Comparison of ENCODE assay signal across 17 cellular contexts in the genomic region with DNA sequence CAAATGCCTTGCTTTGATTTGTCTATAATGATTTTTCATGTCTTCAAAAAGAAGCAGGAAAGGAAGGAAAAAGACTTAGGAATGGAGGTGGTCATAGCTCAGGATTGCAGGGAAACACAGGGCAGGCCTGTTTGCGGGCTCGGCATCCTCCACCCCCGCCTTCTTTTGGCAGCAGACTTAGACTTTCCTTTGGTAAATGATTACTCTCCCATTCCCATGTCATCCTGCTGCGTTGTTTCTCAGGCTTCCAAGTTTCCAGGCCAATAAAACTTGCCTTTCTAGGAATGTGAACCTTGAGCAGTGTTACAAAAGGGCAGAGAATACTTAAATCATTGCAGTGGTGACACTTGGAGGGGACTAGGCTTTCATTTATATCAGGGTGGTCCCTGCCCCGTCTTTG. TPM values are rescaled to one million over a fixed set of nuclear protein-coding genes. Genes with fewer than 3 reads are reported as not detected.
DNase-seq lines count a peak whose midpoint lies in the region; ATAC-seq, FAIRE-seq and TF ChIP-seq lines count a peak whose summit lies in the region.
"Had no signal": no experiment of that assay in that cellular context is flagged by ENCODE, and none has a peak within 500 bp of the region (broad histone marks: within the 10 kb centered on the region; RNA-seq: fewer than 3 reads in every experiment).

No MANE protein-coding gene starts in this region.

- no peak for TF ChIP-seq RAD21 in liver (IDR thresholded peaks at IDR 0.05)
- no peak for TF ChIP-seq RAD21 in HepG2 (CRISPR knock-in tag; IDR thresholded peaks at IDR 0.05)

- no peaks in the 10 kb centered on the region for H3K79me2 ChIP-seq in HepG2 (ENCODE audit: insufficient read depth, low read length)

- H3K9ac ChIP-seq in liver (ENCODE audit: low read depth in 1 of 2, low read length in 2 of 2) (no peak overlapping the region), HepG2 (ENCODE audit: insufficient read depth, low read depth, low read length) (no peak overlapping the region)

- no peaks in the 10 kb centered on the region for H3K36me3 Mint-ChIP-seq in activated naive CD4-positive, alpha-beta T cell treated with anti-CD3 and anti-CD28 coated beads for 36 hours (ENCODE audit: low read depth)
- H3K36me3 Mint-ChIP-seq: brain had no signal

- no peak for FAIRE-seq in HepG2 (lab: Jason Lieb, UNC)

- H4K20me1 ChIP-seq in HepG2 (ENCODE audit: insufficient read depth, low read length) = no peaks in the 10 kb centered on the region

- H3K36me3 ChIP-seq in liver (ENCODE audit: control insufficient read depth in 4 of 4, insufficient read depth in 3 of 4, low read depth in 1 of 4, low read length in 3 of 4) (no peaks in the 10 kb centered on the region), HepG2 (replicated peaks in 1 of 2; ENCODE audit: control insufficient read depth in 1 of 2, insufficient read depth in 2 of 2, low read length in 2 of 2) (no peaks in the 10 kb centered on the region), uterus (no peaks in the 10 kb centered on the region)
- H3K36me3 ChIP-seq: lower lobe of right lung, thoracic aorta had no signal

- BruUV-seq in HepG2 (replicated peaks; lab: Mats Ljungman, UMichigan) = no TSS peak

- H3K27ac ChIP-seq in liver (ENCODE audit: low read depth in 1 of 2, low read length in 2 of 2) (no peak overlapping the region), HepG2 (ENCODE audit: extremely low read length, insufficient read depth, low read length) (no peak overlapping the region), uterus (peak overlapping the region; percentile 19 to 41)
- H3K27ac ChIP-seq: lower lobe of right lung, thoracic aorta had no signal

- in situ Hi-C loops in HepG2 (cut with HindIII; ENCODE audit: extremely low pct_ligation_motif_present, low pct_unique_long_range_greater_than_20kb) = no loop called here

- DNase-seq in HepG2 (ENCODE audit: low spot score) (no peak), epithelial cell of proximal tubule (ENCODE audit: low read depth) (peak; percentile 93), medulla oblongata (ENCODE audit: extremely low spot score) (peak; percentile 63), uterus (peak; percentile 47 to 59), SIG-M5 (lab: John Stamatoyannopoulos, UW) (no peak), ureter (ENCODE audit: low spot score) (no peak)
- no peak for DNase-seq in activated naive CD4-positive, alpha-beta T cell treated with anti-CD3 and anti-CD28 coated beads for 36 hours
- DNase-seq: 8988T; activated CD8-positive, alpha-beta T cell treated with anti-CD3 and anti-CD28 coated beads for 36 hours; effector CD8-positive, alpha-beta T cell; lower lobe of right lung; NCI-H2029 treated with DMSO at 0.1 percent for 48 hours; NCI-H82; T-helper 9 cell had no signal

- H3K4me2 ChIP-seq in HepG2 (ENCODE audit: low read depth, low read length) = no peak overlapping the region

- no peaks in the 10 kb centered on the region for H3K4me1 Mint-ChIP-seq in activated naive CD4-positive, alpha-beta T cell treated with anti-CD3 and anti-CD28 coated beads for 36 hours (ENCODE audit: low read depth)

- H3K9me3 Mint-ChIP-seq in activated naive CD4-positive, alpha-beta T cell treated with anti-CD3 and anti-CD28 coated beads for 36 hours = peaks cover 10% of the 10 kb centered on the region
- H3K9me3 Mint-ChIP-seq: activated CD8-positive, alpha-beta T cell treated with anti-CD3 and anti-CD28 coated beads for 36 hours; brain had no signal

- no peak for TF ChIP-seq CTCF in liver (IDR thresholded peaks at IDR 0.05; ENCODE audit: low read depth, low read length, missing input control)
- TF ChIP-seq CTCF in HepG2 (CRISPR knock-in tag; IDR thresholded peaks at IDR 0.05) = no peak
- TF ChIP-seq CTCF in epithelial cell of proximal tubule (conservative IDR thresholded peaks at IDR 0.05; ENCODE audit: low read depth, low read length) = no peak
- no peak for TF ChIP-seq CTCF in uterus (IDR thresholded peaks at IDR 0.05)

- no peak for ATAC-seq in HepG2
- ATAC-seq: activated CD8-positive, alpha-beta T cell treated with anti-CD3 and anti-CD28 coated beads for 36 hours; lower lobe of right lung had no signal

- CTCF ChIA-PET in HepG2 (lab: Yijun Ruan, JAX; ENCODE audit: low intra/inter-chr PET ratio, low total read pairs) = no interaction called here
- CTCF ChIA-PET in activated naive CD4-positive, alpha-beta T cell treated with anti-CD3 and anti-CD28 coated beads for 36 hours (lab: Charles Lee) = interaction anchor here (0.5 kb wide), 1 partner anchor 13 kb away, joined by 3 read pairs; no protein-coding TSS in a partner anchor

- POLR2A ChIA-PET in HepG2 (lab: Yijun Ruan, JAX) = no interaction called here

- H2AFZ ChIP-seq in HepG2 (ENCODE audit: low read length) = no peak overlapping the region

- no peak for TF ChIP-seq POLR2A in HepG2 (IDR thresholded peaks at IDR 0.05; ENCODE audit: insufficient read depth in 1 of 2, low read depth in 2 of 2, low read length in 2 of 2)
- no peak for TF ChIP-seq POLR2A in uterus (IDR thresholded peaks at IDR 0.05)

- intact Hi-C loops in HepG2 (cut with micrococcal nuclease; ENCODE audit: unreplicated experiment) = no loop called here
- intact Hi-C loops in uterus (cut with DNase I; ENCODE audit: low total_unique reads) = no loop called here
- intact Hi-C loops in activated naive CD4-positive, alpha-beta T cell treated with anti-CD3 and anti-CD28 coated beads for 36 hours (cut with micrococcal nuclease) = no loop called here

- no peaks in the 10 kb centered on the region for H3K9me3 ChIP-seq in liver (ENCODE audit: control insufficient read depth in 4 of 4, low read length in 3 of 4)
- no peaks in the 10 kb centered on the region for H3K9me3 ChIP-seq in HepG2 (ENCODE audit: low read length)
- H3K9me3 ChIP-seq in uterus = no peaks in the 10 kb centered on the region
- H3K9me3 ChIP-seq: lower lobe of right lung, thoracic aorta had no signal

- H3K27ac Mint-ChIP-seq in activated naive CD4-positive, alpha-beta T cell treated with anti-CD3 and anti-CD28 coated beads for 36 hours = no peak overlapping the region
- H3K27ac Mint-ChIP-seq: activated CD8-positive, alpha-beta T cell treated with anti-CD3 and anti-CD28 coated beads for 36 hours; brain had no signal

- no peaks in the 10 kb centered on the region for H3K27me3 Mint-ChIP-seq in activated naive CD4-positive, alpha-beta T cell treated with anti-CD3 and anti-CD28 coated beads for 36 hours (ENCODE audit: low read depth)
- H3K27me3 Mint-ChIP-seq: activated CD8-positive, alpha-beta T cell treated with anti-CD3 and anti-CD28 coated beads for 36 hours had no signal

- H3K4me3 ChIP-seq in liver (ENCODE audit: low read depth in 1 of 3, low read length in 3 of 3) (no peak overlapping the region), HepG2 (replicated peaks in 1 of 3; ENCODE audit: insufficient read depth in 1 of 3, low read depth in 2 of 3, low read length in 3 of 3) (no peak overlapping the region), epithelial cell of proximal tubule (ENCODE audit: low read depth, low read length) (no peak overlapping the region), uterus (no peak overlapping the region)
- H3K4me3 ChIP-seq: lower lobe of right lung, thoracic aorta had no signal

- H3K27me3 ChIP-seq in liver (ENCODE audit: control insufficient read depth in 4 of 4, insufficient read depth in 4 of 4, low read length in 3 of 4) (no peaks in the 10 kb centered on the region), HepG2 (ENCODE audit: control insufficient read depth in 1 of 2, insufficient read depth in 2 of 2, low read length in 2 of 2) (no peaks in the 10 kb centered on the region), uterus (no peaks in the 10 kb centered on the region)

- no peak for TF ChIP-seq EP300 in HepG2 (IDR thresholded peaks at IDR 0.05; ENCODE audit: low read depth in 2 of 2, low read length in 2 of 2)
- no peak for TF ChIP-seq EP300 in HepG2 (CRISPR knock-in tag; IDR thresholded peaks at IDR 0.05; ENCODE audit: borderline replicate concordance)

- H3K4me3 Mint-ChIP-seq in activated naive CD4-positive, alpha-beta T cell treated with anti-CD3 and anti-CD28 coated beads for 36 hours = no peak overlapping the region
- H3K4me3 Mint-ChIP-seq: activated CD8-positive, alpha-beta T cell treated with anti-CD3 and anti-CD28 coated beads for 36 hours; brain had no signal

- WGBS in liver = 31% methylated on average over 5 of the region's 5 CpGs
- WGBS in HepG2 (ENCODE audit: low lambda C conversion rate) = 1% methylated on average over 5 of the region's 5 CpGs

- no peaks in the 10 kb centered on the region for H3K4me1 ChIP-seq in liver (ENCODE audit: control insufficient read depth in 4 of 4, insufficient read depth in 4 of 4, low read length in 3 of 4)
- H3K4me1 ChIP-seq in HepG2 (ENCODE audit: insufficient read depth, low read length) = no peaks in the 10 kb centered on the region
- H3K4me1 ChIP-seq in uterus = no peaks in the 10 kb centered on the region
- H3K4me1 ChIP-seq: lower lobe of right lung had no signal

RNA-seq across cellular contexts. Expression of a gene that starts 34.0 kb away (rescaled TPM):
- total RNA-seq in liver (under 1 TPM; 0.09 to 0.42 TPM), HepG2 (2016; rRNA removed; fragmentation: Illumina TruSeq; extraction: Trizol) (not detected in 2 replicates), epithelial cell of proximal tubule (0.69 TPM in 1 of 2 replicates, not detected in the other), uterus (10 to 100 TPM in 2 of 4 donors, 1 to 10 TPM in 2; 4.4 to 33.1 (median 9.3) TPM), ureter (0.99 TPM)
- polyA plus RNA-seq in liver (not detected), HepG2 (2011; rRNA removed) (not detected in 2 replicates)
- total RNA-seq in HepG2 (2016; cell fraction: cytosol; rRNA removed; fragmentation: Illumina TruSeq; extraction: Trizol; ENCODE audit: low read depth) = not detected in 2 replicates
- total RNA-seq in HepG2 (2016; cell fraction: insoluble cytoplasmic fraction; rRNA removed; fragmentation: Illumina TruSeq; extraction: Trizol) = not detected in 2 replicates
- not detected in 2 replicates for total RNA-seq in HepG2 (2016; cell fraction: membrane; rRNA removed; fragmentation: Illumina TruSeq; extraction: Trizol)
- total RNA-seq in HepG2 (2016; cell fraction: nucleus; rRNA removed; fragmentation: Illumina TruSeq; extraction: Trizol) = not detected in 2 replicates
- not detected in 2 replicates for polyA plus RNA-seq in HepG2 (2011; cell fraction: cytosol; rRNA removed)
- polyA plus RNA-seq in HepG2 (2011; cell fraction: nucleus; rRNA removed) = not detected in 2 replicates
- polyA plus RNA-seq in HepG2 (2012) = not detected in 2 replicates
- polyA plus RNA-seq in HepG2 (2016; cell fraction: cytosol; fragmentation: Illumina TruSeq; extraction: Trizol; ENCODE audit: low read depth) = not detected in 2 replicates
- polyA plus RNA-seq in HepG2 (2016; cell fraction: insoluble cytoplasmic fraction; fragmentation: Illumina TruSeq; extraction: Trizol; ENCODE audit: low read depth) = not detected in 2 replicates
- polyA plus RNA-seq in HepG2 (2016; cell fraction: membrane; fragmentation: Illumina TruSeq; extraction: Trizol; ENCODE audit: low read depth) = not detected in 2 replicates
- not detected in 2 replicates for polyA plus RNA-seq in HepG2 (2016; cell fraction: nucleus; fragmentation: Illumina TruSeq; extraction: Trizol; ENCODE audit: insufficient read depth, low read depth)
- polyA minus RNA-seq in HepG2 (2011; rRNA and poly(A)+ RNA removed; ENCODE audit: low replicate concordance) = not detected in 2 replicates
- not detected in 2 replicates for polyA minus RNA-seq in HepG2 (2011; cell fraction: cytosol; rRNA and poly(A)+ RNA removed)
- not detected in 2 replicates for polyA minus RNA-seq in HepG2 (2011; cell fraction: nucleus; rRNA and poly(A)+ RNA removed)
- total RNA-seq in activated naive CD4-positive, alpha-beta T cell treated with anti-CD3 and anti-CD28 coated beads for 36 hours = not detected
- total RNA-seq: activated CD8-positive, alpha-beta T cell treated with anti-CD3 and anti-CD28 coated beads for 36 hours had no signal

Comparison
In these comparisons a context has a peak if more than half of its experiments do, and no peak if none do; other contexts are left out.
1. H3K27ac ChIP-seq: peak in uterus (2 of 2); none in liver (0 of 2) and HepG2 (single experiment).
2. DNase-seq: peak in epithelial cell of proximal tubule (single experiment), medulla oblongata (single experiment) and uterus (2 of 2); none in HepG2 (single experiment), activated naive CD4-positive, alpha-beta T cell treated with anti-CD3 and anti-CD28 coated beads for 36 hours (single experiment), SIG-M5 (single experiment) and ureter (single experiment).